Comparison of ENCODE assay signal across 22 cellular contexts in the genomic region with DNA sequence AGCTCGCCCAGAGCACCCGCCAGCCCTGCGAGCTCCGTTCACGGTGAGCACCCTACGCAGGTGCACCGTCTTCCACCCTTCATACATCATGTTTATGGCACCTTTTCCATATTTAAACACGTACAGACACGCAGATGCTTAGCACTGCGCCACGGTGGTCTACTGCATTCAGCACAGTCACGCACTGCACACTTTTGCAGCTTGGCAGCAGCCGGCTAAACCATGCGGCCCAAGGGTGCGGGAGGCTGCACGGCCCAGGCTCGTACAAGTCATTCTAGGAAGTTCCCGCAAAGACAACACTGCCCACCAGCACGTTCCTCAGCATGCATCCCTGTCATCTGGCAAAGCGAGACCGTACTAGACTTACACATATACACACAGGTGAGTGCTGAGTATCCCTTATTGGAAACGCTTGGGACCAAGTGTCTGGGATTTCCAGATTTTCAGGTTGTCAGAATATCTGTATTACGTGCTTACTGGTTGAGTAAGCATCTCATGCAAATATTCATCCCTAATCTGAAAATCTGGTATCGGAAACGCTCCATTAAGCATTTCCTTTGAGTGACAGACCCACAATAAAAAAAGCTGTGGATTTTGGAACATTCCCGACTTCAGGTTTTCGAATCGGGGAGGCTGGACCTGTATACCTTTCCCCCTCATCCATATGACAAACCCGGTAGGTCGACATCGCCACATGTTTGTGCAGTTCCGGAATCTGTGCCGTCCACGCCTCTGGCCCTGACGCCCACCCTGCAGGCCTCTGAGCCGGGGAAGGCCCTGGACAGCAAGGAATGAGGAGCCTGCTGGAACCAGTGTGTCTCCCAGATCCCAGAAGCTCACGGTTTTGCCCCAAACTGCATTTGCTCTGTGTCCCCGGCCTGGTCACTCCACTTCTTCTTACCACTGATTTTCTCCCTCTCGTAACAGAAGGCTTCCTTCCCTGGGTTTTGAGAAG.
A peak's percentile ranks its signal among the peaks of the same experiment; 100 is the strongest.
DNase-seq lines count a peak whose midpoint lies in the region; ATAC-seq, FAIRE-seq and TF ChIP-seq lines count a peak whose summit lies in the region.
"Had no signal": no experiment of that assay in that cellular context is flagged by ENCODE, and none has a peak within 500 bp of the region (broad histone marks: within the 10 kb centered on the region; RNA-seq: fewer than 3 reads in every experiment).

No MANE protein-coding gene starts in this region.

- H3K79me1 ChIP-seq in trophoblast cell (ENCODE audit: low read length), result no peaks in the 10 kb centered on the region

- TF ChIP-seq CTCF in endodermal cell (conservative IDR thresholded peaks at IDR 0.05), result no peak
- TF ChIP-seq CTCF in heart right ventricle (IDR thresholded peaks at IDR 0.05), result no peak
- TF ChIP-seq CTCF in left ventricle myocardium inferior (IDR thresholded peaks at IDR 0.05; ENCODE audit: borderline replicate concordance), result no peak

- no peak overlapping the region for H3K4me3 Mint-ChIP-seq in activated naive CD4-positive, alpha-beta T cell treated with anti-CD3 and anti-CD28 coated beads, Interleukin-2, amount 10 ng/mL, durations not matched to agents 7 days and 5 days
- no peak overlapping the region for H3K4me3 Mint-ChIP-seq in endodermal cell

- no peak overlapping the region for H3K4ac ChIP-seq in trophoblast cell (ENCODE audit: low read depth, low read length)

- no peak overlapping the region for H3K4me3 ChIP-seq in endodermal cell (ENCODE audit: low read length)
- H3K4me3 ChIP-seq in trophoblast cell (ENCODE audit: low read depth, low read length), result no peak overlapping the region
- no peak overlapping the region for H3K4me3 ChIP-seq in heart right ventricle
- no peak overlapping the region for H3K4me3 ChIP-seq in left ventricle myocardium inferior
- H3K4me3 ChIP-seq: colonic mucosa, skin epidermis, transverse colon had no signal

- WGBS in endodermal cell (ENCODE audit: insufficient coverage in 1 of 2, insufficient read length in 1 of 2), 2 experiments, result 94 to 98% methylated on average over 35 to 38 of the region's 39 CpGs
- WGBS in trophoblast cell (ENCODE audit: extremely low coverage, insufficient coverage, insufficient read length), result no CpG with 5 or more reads among the region's 39 CpGs
- WGBS in heart right ventricle, 2 donors, result 96 to 97% methylated on average over 39 of the region's 39 CpGs

- H3K9me3 ChIP-seq in endodermal cell (ENCODE audit: control insufficient read depth, low read length), result peaks cover 7% of the 10 kb centered on the region
- H3K9me3 ChIP-seq in trophoblast cell (ENCODE audit: insufficient read depth, low read depth, low read length), result peaks cover 17% of the 10 kb centered on the region
- no peaks in the 10 kb centered on the region for H3K9me3 ChIP-seq in heart right ventricle
- H3K9me3 ChIP-seq in left ventricle myocardium inferior (replicated peaks), result no peaks in the 10 kb centered on the region
- H3K9me3 ChIP-seq: colonic mucosa, transverse colon had no signal

- H3K23ac ChIP-seq in trophoblast cell (ENCODE audit: low read length), result no peak overlapping the region

- no peaks in the 10 kb centered on the region for H3K79me2 ChIP-seq in trophoblast cell (ENCODE audit: control insufficient read depth, insufficient read depth, low read length, poor library complexity)

- peaks cover 37% of the 10 kb centered on the region for H3K36me3 Mint-ChIP-seq in activated naive CD4-positive, alpha-beta T cell treated with anti-CD3 and anti-CD28 coated beads, Interleukin-2, amount 10 ng/mL, durations not matched to agents 7 days and 5 days
- peaks cover 19% of the 10 kb centered on the region for H3K36me3 Mint-ChIP-seq in endodermal cell (ENCODE audit: low read depth)

- no peak overlapping the region for H2AK5ac ChIP-seq in trophoblast cell (ENCODE audit: low read length)

- no peak overlapping the region for H2BK120ac ChIP-seq in trophoblast cell (ENCODE audit: insufficient read depth, low read length, poor library complexity)

- peaks cover 15% of the 10 kb centered on the region for H3K9me3 Mint-ChIP-seq in activated naive CD4-positive, alpha-beta T cell treated with anti-CD3 and anti-CD28 coated beads, Interleukin-2, amount 10 ng/mL, durations not matched to agents 7 days and 5 days
- H3K9me3 Mint-ChIP-seq in endodermal cell, result peaks cover 3% of the 10 kb centered on the region

- H3K27ac ChIP-seq in endodermal cell (ENCODE audit: low read depth, low read length) (peak overlapping the region; percentile 38), trophoblast cell (ENCODE audit: low read depth, low read length) (no peak overlapping the region), heart right ventricle (no peak overlapping the region), left ventricle myocardium inferior (replicated peaks) (no peak overlapping the region)
- H3K27ac ChIP-seq: colonic mucosa, skin epidermis, transverse colon had no signal

- H4K12ac ChIP-seq in trophoblast cell (ENCODE audit: low read depth, low read length), result no peak overlapping the region

- peak overlapping the region; percentile 1 for H3K27ac Mint-ChIP-seq in activated naive CD4-positive, alpha-beta T cell treated with anti-CD3 and anti-CD28 coated beads, Interleukin-2, amount 10 ng/mL, durations not matched to agents 7 days and 5 days
- H3K27ac Mint-ChIP-seq in endodermal cell, result no peak overlapping the region

- no peak overlapping the region for H2BK12ac ChIP-seq in trophoblast cell (ENCODE audit: low read length)

- CTCF ChIA-PET in activated naive CD4-positive, alpha-beta T cell treated with anti-CD3 and anti-CD28 coated beads, Interleukin-2, amount 10 ng/mL, durations not matched to agents 7 days and 5 days (lab: Charles Lee), result no interaction called here

- H3K9ac ChIP-seq in endodermal cell (ENCODE audit: extremely low read depth, low read length, poor library complexity, severe bottlenecking) (no peak overlapping the region), trophoblast cell (ENCODE audit: low read length) (no peak overlapping the region)

- no peak overlapping the region for H3K4me2 ChIP-seq in trophoblast cell (ENCODE audit: low read length)

- no peak overlapping the region for H2AFZ ChIP-seq in trophoblast cell (ENCODE audit: insufficient read depth, low read length, poor library complexity)

- H4K91ac ChIP-seq in trophoblast cell (ENCODE audit: low read depth, low read length), result no peak overlapping the region

- H3K27me3 Mint-ChIP-seq in activated naive CD4-positive, alpha-beta T cell treated with anti-CD3 and anti-CD28 coated beads, Interleukin-2, amount 10 ng/mL, durations not matched to agents 7 days and 5 days, result no peaks in the 10 kb centered on the region
- H3K27me3 Mint-ChIP-seq in endodermal cell (ENCODE audit: insufficient read depth), result no peaks in the 10 kb centered on the region

- no peak for ATAC-seq in heart right ventricle
- ATAC-seq: HCT116 had no signal

- H3K18ac ChIP-seq in trophoblast cell (ENCODE audit: low read length), result no peak overlapping the region

- H2BK5ac ChIP-seq in trophoblast cell (ENCODE audit: low read depth, low read length, poor library complexity), result no peak overlapping the region

- H3K14ac ChIP-seq in trophoblast cell (ENCODE audit: low read length), result no peak overlapping the region

- H3K4me1 Mint-ChIP-seq in activated naive CD4-positive, alpha-beta T cell treated with anti-CD3 and anti-CD28 coated beads, Interleukin-2, amount 10 ng/mL, durations not matched to agents 7 days and 5 days, result peaks cover 16% of the 10 kb centered on the region
- H3K4me1 Mint-ChIP-seq in endodermal cell, result no peaks in the 10 kb centered on the region

- H4K8ac ChIP-seq in trophoblast cell (ENCODE audit: low read depth, low read length), result no peak overlapping the region

- H3K4me1 ChIP-seq in endodermal cell (ENCODE audit: control insufficient read depth, insufficient read depth, low read length), result no peaks in the 10 kb centered on the region
- H3K4me1 ChIP-seq in trophoblast cell (ENCODE audit: control insufficient read depth in 1 of 2, insufficient read depth in 2 of 2, low read length in 2 of 2), result peaks cover 0 to 6% of the 10 kb centered on the region in 2 experiments
- H3K4me1 ChIP-seq in heart right ventricle, result peaks cover under 1 to 24% (median 11%) of the 10 kb centered on the region in 9 donors
- peaks cover 30% of the 10 kb centered on the region for H3K4me1 ChIP-seq in left ventricle myocardium inferior
- H3K4me1 ChIP-seq: colonic mucosa, transverse colon had no signal

- no peak for DNase-seq in activated naive CD4-positive, alpha-beta T cell treated with anti-CD3 and anti-CD28 coated beads, Interleukin-2, amount 10 ng/mL, durations not matched to agents 7 days and 5 days
- no peak for DNase-seq in activated naive CD4-positive, alpha-beta T cell treated with Interleukin-2 at 50 U/mL for 16 hours
- DNase-seq in HTR-8/SVneo (ENCODE audit: insufficient read length, low spot score), result no peak
- no peak for DNase-seq in endodermal cell
- DNase-seq in trophoblast cell, result peak; percentile 87 to 99
- no peak for DNase-seq in NCI-H345 (lab: John Stamatoyannopoulos, UW)
- DNase-seq in heart right ventricle, result no peak
- no peak for DNase-seq in left ventricle myocardium inferior
- DNase-seq: activated CD4-positive, alpha-beta T cell treated with anti-CD3 and anti-CD28 coated beads, Interleukin-2, amount 50 U/mL, for 48 hours; activated gamma-delta T cell; amniotic stem cell; colonic mucosa; EL; mammary epithelial cell; NCI-H1694 treated with DMSO at 0.1 percent for 48 hours; NCI-H526 treated with DMSO at 0.1 percent for 48 hours; occipital lobe; RPMI8226; transverse colon had no signal

- peaks cover 16% of the 10 kb centered on the region for H3K36me3 ChIP-seq in endodermal cell (ENCODE audit: control insufficient read depth, insufficient read depth, low read length)
- H3K36me3 ChIP-seq in trophoblast cell (ENCODE audit: control insufficient read depth in 1 of 2, insufficient read depth in 2 of 2, low read length in 2 of 2), result peaks cover 7 to 16% of the 10 kb centered on the region in 2 experiments
- peaks cover 0 to 38% (median 0%) of the 10 kb centered on the region in 9 donors for H3K36me3 ChIP-seq in heart right ventricle
- peaks cover 3% of the 10 kb centered on the region for H3K36me3 ChIP-seq in left ventricle myocardium inferior
- H3K36me3 ChIP-seq: colonic mucosa, transverse colon had no signal

- intact Hi-C loops in heart right ventricle (cut with DNase I), result no loop called here
- intact Hi-C loops in left ventricle myocardium inferior (cut with micrococcal nuclease), result no loop called here

- H3K27me3 ChIP-seq in endodermal cell (ENCODE audit: control insufficient read depth, insufficient read depth, low read length, poor library complexity, severe bottlenecking) (no peaks in the 10 kb centered on the region), trophoblast cell (ENCODE audit: insufficient read depth, low read length) (no peaks in the 10 kb centered on the region), heart right ventricle (no peaks in the 10 kb centered on the region), left ventricle myocardium inferior (ENCODE audit: low read depth) (no peaks in the 10 kb centered on the region)
- H3K27me3 ChIP-seq: colonic mucosa, transverse colon had no signal

- peak; percentile 83 for FAIRE-seq in HTR-8/SVneo (lab: Jason Lieb, UNC)
- FAIRE-seq: keratinocyte had no signal

Comparison
In these comparisons a context has a peak if more than half of its experiments do, and no peak if none do; other contexts are left out.
1. DNase-seq: peak in trophoblast cell (2 of 2); none in activated naive CD4-positive, alpha-beta T cell treated with anti-CD3 and anti-CD28 coated beads, Interleukin-2, amount 10 ng/mL, durations not matched to agents 7 days and 5 days (single experiment), activated naive CD4-positive, alpha-beta T cell treated with Interleukin-2 at 50 U/mL for 16 hours (single experiment), HTR-8/SVneo (single experiment), endodermal cell (single experiment), NCI-H345 (single experiment), heart right ventricle (0 of 2) and left ventricle myocardium inferior (single experiment).